19 cellular contexts compared by ENCODE assay signal in genomic region chr5:150559088-150559487, GRCh38.
"Had no signal": no experiment of that assay in that cellular context is flagged by ENCODE, and none has a peak within 500 bp of the region (broad histone marks: within the 10 kb centered on the region; RNA-seq: fewer than 3 reads in every experiment).

No MANE protein-coding gene starts in this region.

- H3K27ac ChIP-seq: body of pancreas, esophagus squamous epithelium, left ventricle myocardium inferior, neutrophil, stomach, thoracic aorta had no signal

- H3K4me3 ChIP-seq: body of pancreas, esophagus squamous epithelium, left ventricle myocardium inferior, stomach, thoracic aorta had no signal

- H3K27ac Mint-ChIP-seq: activated CD8-positive, alpha-beta memory T cell treated with anti-CD3 and anti-CD28 coated beads, Interleukin-2, amount 10 ng/mL, durations not matched to agents 7 days and 5 days; activated naive CD4-positive, alpha-beta T cell treated with anti-CD3 and anti-CD28 coated beads, Interleukin-2, amount 50 U/mL, for 72 hours; naive thymus-derived CD8-positive, alpha-beta T cell had no signal

- H3K9me3 Mint-ChIP-seq: activated naive CD4-positive, alpha-beta T cell treated with anti-CD3 and anti-CD28 coated beads, Interleukin-2, amount 50 U/mL, for 72 hours; naive thymus-derived CD8-positive, alpha-beta T cell had no signal

- ATAC-seq: activated CD8-positive, alpha-beta memory T cell treated with anti-CD3 and anti-CD28 coated beads, Interleukin-2, amount 10 ng/mL, durations not matched to agents 7 days and 5 days; activated naive CD4-positive, alpha-beta T cell treated with anti-CD3 and anti-CD28 coated beads, Interleukin-2, amount 50 U/mL, for 72 hours; body of pancreas; naive thymus-derived CD8-positive, alpha-beta T cell had no signal

- DNase-seq: activated CD4-positive, alpha-beta T cell treated with anti-CD3 and anti-CD28 coated beads for 1 hour; activated CD4-positive, alpha-beta T cell treated with anti-CD3 and anti-CD28 coated beads, Interleukin-2, amount 50 U/mL, for 4 hours; activated CD8-positive, alpha-beta memory T cell treated with anti-CD3 and anti-CD28 coated beads, Interleukin-2, amount 10 ng/mL, durations not matched to agents 7 days and 5 days; activated T-cell treated with anti-CD3 and anti-CD28 coated beads, Interleukin-2, amount 50 U/mL, for 1 hour; amniotic stem cell; central memory CD4-positive, alpha-beta T cell; cortex of kidney; effector CD4-positive, alpha-beta T cell; esophagus squamous epithelium; hippocampal formation; kidney; left ventricle myocardium inferior; naive thymus-derived CD8-positive, alpha-beta T cell; stomach had no signal

- H3K9me3 ChIP-seq: body of pancreas, esophagus squamous epithelium, left ventricle myocardium inferior, neutrophil, stomach, thoracic aorta had no signal

- H3K36me3 Mint-ChIP-seq: activated CD8-positive, alpha-beta memory T cell treated with anti-CD3 and anti-CD28 coated beads, Interleukin-2, amount 10 ng/mL, durations not matched to agents 7 days and 5 days; activated naive CD4-positive, alpha-beta T cell treated with anti-CD3 and anti-CD28 coated beads, Interleukin-2, amount 50 U/mL, for 72 hours had no signal

- FAIRE-seq: kidney, urothelium cell line had no signal

- H3K4me1 Mint-ChIP-seq: activated CD8-positive, alpha-beta memory T cell treated with anti-CD3 and anti-CD28 coated beads, Interleukin-2, amount 10 ng/mL, durations not matched to agents 7 days and 5 days; naive thymus-derived CD8-positive, alpha-beta T cell had no signal

- H3K4me3 Mint-ChIP-seq: activated CD8-positive, alpha-beta memory T cell treated with anti-CD3 and anti-CD28 coated beads, Interleukin-2, amount 10 ng/mL, durations not matched to agents 7 days and 5 days; naive thymus-derived CD8-positive, alpha-beta T cell had no signal

- H3K27me3 ChIP-seq: body of pancreas, esophagus squamous epithelium, neutrophil, stomach had no signal

- H3K4me1 ChIP-seq: body of pancreas had no signal
